9 cellular contexts compared by ENCODE assay signal in the genomic region with DNA sequence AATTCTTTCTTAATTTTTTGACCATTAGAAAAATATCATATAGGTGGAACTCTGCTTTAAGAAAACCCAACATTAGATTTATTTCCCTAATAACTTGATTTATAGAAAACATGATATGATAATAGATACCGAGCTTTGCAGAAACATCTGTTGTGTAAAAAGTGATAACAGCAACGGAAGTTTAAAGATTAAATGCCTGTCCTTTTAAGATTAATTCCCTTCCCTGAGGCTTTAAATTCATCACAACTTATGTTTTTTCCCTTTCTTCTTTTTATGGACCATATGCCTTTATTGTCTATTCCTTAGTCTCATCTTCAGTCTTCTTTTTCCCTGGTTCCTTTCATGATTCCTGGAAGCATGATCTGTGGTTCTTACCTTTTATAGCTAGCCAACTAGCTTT.
DNase-seq lines count a peak whose midpoint lies in the region; ATAC-seq and TF ChIP-seq lines count a peak whose summit lies in the region.
"Had no signal": no experiment of that assay in that cellular context is flagged by ENCODE, and none has a peak within 500 bp of the region (broad histone marks: within the 10 kb centered on the region; RNA-seq: fewer than 3 reads in every experiment).

No MANE protein-coding gene starts in this region.

- H3K4me1 ChIP-seq in duodenal mucosa (ENCODE audit: control insufficient read depth in 1 of 2, insufficient read depth in 2 of 2, low read length in 2 of 2) (peaks cover 30 to 33% of the 10 kb centered on the region in 2 donors), neuron (ENCODE audit: insufficient read depth, low read length) (peaks cover 22% of the 10 kb centered on the region)

- DNase-seq in AG09309 (ENCODE audit: low read depth) = no peak
- DNase-seq in LNCaP clone FGC (ENCODE audit: low read depth) = no peak
- no peak for DNase-seq in RPMI8226
- DNase-seq in NCI-H1436 treated with DMSO at 0.1 percent for 48 hours (lab: John Stamatoyannopoulos, UW) = no peak

- TF ChIP-seq CTCF in AG09309 (IDR thresholded peaks at IDR 0.05; ENCODE audit: control insufficient read depth, insufficient read depth, low read depth, low read length, missing control alignments) (no peak), LNCaP clone FGC (IDR thresholded peaks at IDR 0.05; ENCODE audit: control insufficient read depth, extremely low read depth, insufficient read depth) (no peak)

- H3K36me3 ChIP-seq in duodenal mucosa (ENCODE audit: control insufficient read depth in 1 of 2, insufficient read depth in 2 of 2, low read length in 2 of 2) (no peaks in the 10 kb centered on the region), neuron (ENCODE audit: insufficient read depth, low read length) (no peaks in the 10 kb centered on the region)

- H3K27me3 ChIP-seq in duodenal mucosa (ENCODE audit: control insufficient read depth in 1 of 2, insufficient read depth in 2 of 2, low read length in 2 of 2) (no peaks in the 10 kb centered on the region), neuron (ENCODE audit: insufficient read depth, low read length) (no peaks in the 10 kb centered on the region)

- ATAC-seq in HG03432 (IDR thresholded peaks at IDR 0.05; ENCODE audit: unreplicated experiment) (no peak), HG02981 (IDR thresholded peaks at IDR 0.05; ENCODE audit: unreplicated experiment) (no peak)

- peak overlapping the region; percentile 96 to 97 for H3K9ac ChIP-seq in duodenal mucosa (ENCODE audit: low read depth in 1 of 2, low read length in 2 of 2)

- peak overlapping the region; percentile 36 for H3K27ac ChIP-seq in duodenal mucosa (ENCODE audit: low read depth, low read length)

- peak overlapping the region; percentile 80; the same call in 1 of the 2 replicates for H3K4me3 ChIP-seq in AG09309 (ENCODE audit: control insufficient read depth, low read depth, low read length)
- H3K4me3 ChIP-seq in LNCaP clone FGC (ENCODE audit: low read depth, low read length) = peak overlapping the region; percentile 75
- peak overlapping the region; percentile 74 to 90 for H3K4me3 ChIP-seq in duodenal mucosa (ENCODE audit: low read depth in 1 of 2, low read length in 2 of 2)
- peak overlapping the region; percentile 97 for H3K4me3 ChIP-seq in neuron (ENCODE audit: low read length)
- H3K4me3 ChIP-seq: lung had no signal

- no peaks in the 10 kb centered on the region for H3K9me3 ChIP-seq in duodenal mucosa (ENCODE audit: control insufficient read depth in 1 of 2, low read length in 2 of 2)
- no peaks in the 10 kb centered on the region for H3K9me3 ChIP-seq in neuron (ENCODE audit: low read length)

- no peak overlapping the region for H2AFZ ChIP-seq in neuron (ENCODE audit: low read depth, low read length)
